In the genomic region with DNA sequence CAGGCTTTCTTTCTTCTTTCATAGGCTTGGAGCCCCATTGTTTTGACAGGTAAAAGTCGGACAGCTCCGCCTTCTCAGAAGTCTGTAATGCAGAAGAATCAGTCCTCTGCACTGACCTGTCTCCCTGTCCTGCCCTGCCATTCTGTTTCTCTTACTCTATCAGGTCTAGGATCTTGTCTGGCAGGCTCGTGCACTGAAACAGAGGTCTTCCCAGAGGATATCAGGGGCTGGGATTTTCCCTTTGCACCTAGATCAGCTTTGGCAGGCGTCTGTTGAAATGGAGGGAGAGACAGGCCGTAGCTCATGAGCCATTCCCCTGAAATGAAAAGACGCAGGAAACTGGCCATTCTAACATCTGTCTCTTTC, we compare ENCODE assay signal across 1 cellular context.
A peak's percentile ranks its signal among the peaks of the same experiment; 100 is the strongest.
TF ChIP-seq lines count a peak whose summit lies in the region.

No MANE protein-coding gene starts in this region.

TF ChIP-seq in SK-N-SH, 30 proteins besides CTCF, POLR2A, EP300 and RAD21 (continued from another document):
- TF ChIP-seq, protein P1, sequence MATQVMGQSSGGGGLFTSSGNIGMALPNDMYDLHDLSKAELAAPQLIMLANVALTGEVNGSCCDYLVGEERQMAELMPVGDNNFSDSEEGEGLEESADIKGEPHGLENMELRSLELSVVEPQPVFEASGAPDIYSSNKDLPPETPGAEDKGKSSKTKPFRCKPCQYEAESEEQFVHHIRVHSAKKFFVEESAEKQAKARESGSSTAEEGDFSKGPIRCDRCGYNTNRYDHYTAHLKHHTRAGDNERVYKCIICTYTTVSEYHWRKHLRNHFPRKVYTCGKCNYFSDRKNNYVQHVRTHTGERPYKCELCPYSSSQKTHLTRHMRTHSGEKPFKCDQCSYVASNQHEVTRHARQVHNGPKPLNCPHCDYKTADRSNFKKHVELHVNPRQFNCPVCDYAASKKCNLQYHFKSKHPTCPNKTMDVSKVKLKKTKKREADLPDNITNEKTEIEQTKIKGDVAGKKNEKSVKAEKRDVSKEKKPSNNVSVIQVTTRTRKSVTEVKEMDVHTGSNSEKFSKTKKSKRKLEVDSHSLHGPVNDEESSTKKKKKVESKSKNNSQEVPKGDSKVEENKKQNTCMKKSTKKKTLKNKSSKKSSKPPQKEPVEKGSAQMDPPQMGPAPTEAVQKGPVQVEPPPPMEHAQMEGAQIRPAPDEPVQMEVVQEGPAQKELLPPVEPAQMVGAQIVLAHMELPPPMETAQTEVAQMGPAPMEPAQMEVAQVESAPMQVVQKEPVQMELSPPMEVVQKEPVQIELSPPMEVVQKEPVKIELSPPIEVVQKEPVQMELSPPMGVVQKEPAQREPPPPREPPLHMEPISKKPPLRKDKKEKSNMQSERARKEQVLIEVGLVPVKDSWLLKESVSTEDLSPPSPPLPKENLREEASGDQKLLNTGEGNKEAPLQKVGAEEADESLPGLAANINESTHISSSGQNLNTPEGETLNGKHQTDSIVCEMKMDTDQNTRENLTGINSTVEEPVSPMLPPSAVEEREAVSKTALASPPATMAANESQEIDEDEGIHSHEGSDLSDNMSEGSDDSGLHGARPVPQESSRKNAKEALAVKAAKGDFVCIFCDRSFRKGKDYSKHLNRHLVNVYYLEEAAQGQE (IDR thresholded peaks at IDR 0.05; ENCODE audit: low read depth, low read length): peak; percentile 28; the same call in 1 of the 2 replicates
- TF ChIP-seq FOXJ3 (CRISPR knock-in tag; IDR thresholded peaks at IDR 0.05): peak; percentile 47; the same call in 1 of the 2 replicates
